Comparison of ENCODE assay signal across 26 cellular contexts in genomic region chr18:25314824-25315223, GRCh38. TPM values are rescaled to one million over a fixed set of nuclear protein-coding genes. Genes with fewer than 3 reads are reported as not detected.
"Had no signal": no experiment of that assay in that cellular context is flagged by ENCODE, and none has a peak within 500 bp of the region (broad histone marks: within the 10 kb centered on the region; RNA-seq: fewer than 3 reads in every experiment).

No MANE protein-coding gene starts in this region.

- H3K4me1 Mint-ChIP-seq: activated CD4-positive, alpha-beta memory T cell treated with anti-CD3 and anti-CD28 coated beads, Interleukin-2, amount 10 ng/mL, durations not matched to agents 7 days and 5 days; activated CD4-positive, alpha-beta T cell treated with anti-CD3 and anti-CD28 coated beads for 36 hours; activated naive CD4-positive, alpha-beta T cell treated with anti-CD3 and anti-CD28 coated beads, Interleukin-2, amount 10 ng/mL, durations not matched to agents 7 days and 5 days; activated naive CD8-positive, alpha-beta T cell treated with anti-CD3 and anti-CD28 coated beads for 36 hours; activated T-helper 17 cell treated with anti-CD3 and anti-CD28 coated beads, Interleukin-2, amount 50 U/mL, for 72 hours; T-cell had no signal

- DNase-seq: activated CD4-positive, alpha-beta memory T cell treated with anti-CD3 and anti-CD28 coated beads, Interleukin-2, amount 10 ng/mL, durations not matched to agents 7 days and 5 days; activated CD4-positive, alpha-beta T cell treated with anti-CD3 and anti-CD28 coated beads for 36 hours; activated CD4-positive, alpha-beta T cell treated with anti-CD3 and anti-CD28 coated beads, Interleukin-2, amount 50 U/mL, for 1 hour; activated CD4-positive, CD25-positive, alpha-beta regulatory T cell; activated gamma-delta T cell; activated naive CD4-positive, alpha-beta T cell treated with anti-CD3 and anti-CD28 coated beads, Interleukin-2, amount 10 ng/mL, durations not matched to agents 7 days and 5 days; activated naive CD8-positive, alpha-beta T cell treated with anti-CD3 and anti-CD28 coated beads for 36 hours; activated T-cell treated with anti-CD3 and anti-CD28 coated beads for 4 hours; activated T-cell treated with anti-CD3 and anti-CD28 coated beads, Interleukin-2, amount 50 U/mL, for 48 hours; anterior cingulate cortex; central memory CD4-positive, alpha-beta T cell; NCI-H1092; NCI-H1930; NCI-H446 treated with DMSO at 0.1 percent for 48 hours; NCI-H526; NCI-H82; T-cell had no signal

- H3K36me3 Mint-ChIP-seq: activated naive CD4-positive, alpha-beta T cell treated with anti-CD3 and anti-CD28 coated beads, Interleukin-2, amount 10 ng/mL, durations not matched to agents 7 days and 5 days; activated naive CD8-positive, alpha-beta T cell treated with anti-CD3 and anti-CD28 coated beads for 36 hours; T-cell had no signal

- H3K9me3 ChIP-seq: adrenal gland, breast epithelium had no signal

- H3K36me3 ChIP-seq: adrenal gland, breast epithelium had no signal

- H3K9me3 Mint-ChIP-seq: activated CD4-positive, alpha-beta memory T cell treated with anti-CD3 and anti-CD28 coated beads, Interleukin-2, amount 10 ng/mL, durations not matched to agents 7 days and 5 days; activated naive CD4-positive, alpha-beta T cell treated with anti-CD3 and anti-CD28 coated beads, Interleukin-2, amount 10 ng/mL, durations not matched to agents 7 days and 5 days; activated naive CD8-positive, alpha-beta T cell treated with anti-CD3 and anti-CD28 coated beads for 36 hours; activated T-helper 17 cell treated with anti-CD3 and anti-CD28 coated beads, Interleukin-2, amount 50 U/mL, for 72 hours; T-cell had no signal

- H3K4me3 ChIP-seq: adrenal gland, breast epithelium, SK-N-MC had no signal

- H3K27me3 ChIP-seq: adrenal gland, breast epithelium had no signal

- H3K9ac ChIP-seq: KMS-11 had no signal

- H3K27ac Mint-ChIP-seq: activated CD4-positive, alpha-beta memory T cell treated with anti-CD3 and anti-CD28 coated beads, Interleukin-2, amount 10 ng/mL, durations not matched to agents 7 days and 5 days; activated CD4-positive, alpha-beta T cell treated with anti-CD3 and anti-CD28 coated beads for 36 hours; activated naive CD4-positive, alpha-beta T cell treated with anti-CD3 and anti-CD28 coated beads, Interleukin-2, amount 10 ng/mL, durations not matched to agents 7 days and 5 days; activated naive CD8-positive, alpha-beta T cell treated with anti-CD3 and anti-CD28 coated beads for 36 hours; activated T-helper 17 cell treated with anti-CD3 and anti-CD28 coated beads, Interleukin-2, amount 50 U/mL, for 72 hours; T-cell had no signal

- H3K27ac ChIP-seq: KMS-11, SK-N-MC, VCaP had no signal

- H3K27me3 Mint-ChIP-seq: activated CD4-positive, alpha-beta memory T cell treated with anti-CD3 and anti-CD28 coated beads, Interleukin-2, amount 10 ng/mL, durations not matched to agents 7 days and 5 days; activated naive CD4-positive, alpha-beta T cell treated with anti-CD3 and anti-CD28 coated beads, Interleukin-2, amount 10 ng/mL, durations not matched to agents 7 days and 5 days had no signal

- ATAC-seq: activated CD4-positive, alpha-beta T cell treated with anti-CD3 and anti-CD28 coated beads for 36 hours; activated T-helper 17 cell treated with anti-CD3 and anti-CD28 coated beads, Interleukin-2, amount 50 U/mL, for 72 hours; T-cell had no signal

- H3K4me2 ChIP-seq: KMS-11 had no signal

- H3K4me1 ChIP-seq: breast epithelium had no signal

- H3K4me3 Mint-ChIP-seq: activated CD4-positive, alpha-beta memory T cell treated with anti-CD3 and anti-CD28 coated beads, Interleukin-2, amount 10 ng/mL, durations not matched to agents 7 days and 5 days; activated CD4-positive, alpha-beta T cell treated with anti-CD3 and anti-CD28 coated beads for 36 hours; activated naive CD4-positive, alpha-beta T cell treated with anti-CD3 and anti-CD28 coated beads, Interleukin-2, amount 10 ng/mL, durations not matched to agents 7 days and 5 days; activated naive CD8-positive, alpha-beta T cell treated with anti-CD3 and anti-CD28 coated beads for 36 hours; activated T-helper 17 cell treated with anti-CD3 and anti-CD28 coated beads, Interleukin-2, amount 50 U/mL, for 72 hours; T-cell had no signal

RNA-seq across cellular contexts. Expression of gene ZNF521, which starts 37.1 kb away (rescaled TPM):
- total RNA-seq: activated CD4-positive, alpha-beta memory T cell treated with anti-CD3 and anti-CD28 coated beads, Interleukin-2, amount 10 ng/mL, durations not matched to agents 7 days and 5 days; activated CD4-positive, alpha-beta T cell treated with anti-CD3 and anti-CD28 coated beads for 36 hours; activated CD8-positive, alpha-beta memory T cell treated with anti-CD3 and anti-CD28 coated beads for 36 hours; activated naive CD8-positive, alpha-beta T cell treated with anti-CD3 and anti-CD28 coated beads for 36 hours; activated T-helper 17 cell treated with anti-CD3 and anti-CD28 coated beads, Interleukin-2, amount 50 U/mL, for 72 hours; MCF 10A; T-helper 2 cell treated with Interferon-gamma antibody and Interleukin-4, amounts not matched to agents 100 ng/mL and 5 ng/mL, for 36 hours had no signal
